In the genomic region with DNA sequence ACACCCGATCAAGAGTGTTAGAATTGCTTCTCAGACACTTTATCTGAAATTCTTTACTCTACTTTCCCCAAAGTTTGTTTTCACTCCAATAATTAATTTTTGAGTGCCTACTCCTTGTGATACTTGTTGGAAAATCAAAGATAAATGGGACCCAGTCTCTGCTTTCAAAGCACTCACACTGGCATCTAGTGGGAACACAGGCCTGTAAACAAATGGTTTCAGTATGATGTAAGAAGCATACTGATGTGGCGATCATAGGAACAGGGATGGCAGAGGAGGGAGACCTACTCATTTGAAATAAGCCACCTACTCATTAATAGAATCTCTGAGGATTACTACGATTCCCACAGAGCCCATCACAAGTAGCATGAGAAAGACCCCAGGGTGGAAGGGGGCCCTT, we compare ENCODE assay signal across 25 cellular contexts.
DNase-seq lines count a peak whose midpoint lies in the region; ATAC-seq lines count a peak whose summit lies in the region.
"Had no signal": no experiment of that assay in that cellular context is flagged by ENCODE, and none has a peak within 500 bp of the region (broad histone marks: within the 10 kb centered on the region; RNA-seq: fewer than 3 reads in every experiment).

No MANE protein-coding gene starts in this region.

- no peak overlapping the region for H3K18ac ChIP-seq in mesendoderm (ENCODE audit: low read length)

- no peak for ATAC-seq in GM19397 (IDR thresholded peaks at IDR 0.05; ENCODE audit: unreplicated experiment)
- ATAC-seq: HCT116, Right ventricle myocardium inferior had no signal

- H2AK5ac ChIP-seq in mesendoderm (ENCODE audit: low read length): no peak overlapping the region

- no peaks in the 10 kb centered on the region for H3K36me3 ChIP-seq in mesendoderm (ENCODE audit: control insufficient read depth, insufficient read depth, low read length)
- H3K36me3 ChIP-seq: SJSA1 had no signal

- no peaks in the 10 kb centered on the region for H3K27me3 ChIP-seq in mesendoderm (ENCODE audit: insufficient read depth, low read length, poor library complexity)

- H3K23ac ChIP-seq in mesendoderm (ENCODE audit: low read length): no peak overlapping the region

- H4K5ac ChIP-seq in mesendoderm (ENCODE audit: low read length): no peak overlapping the region

- H3K27ac ChIP-seq in mesendoderm (ENCODE audit: low read depth, low read length): no peak overlapping the region
- H3K27ac ChIP-seq: C4-2B, KMS-11, SJSA1 had no signal

- H3K9ac ChIP-seq in mesendoderm (ENCODE audit: low read length): no peak overlapping the region
- H3K9ac ChIP-seq: KMS-11 had no signal

- H3K79me2 ChIP-seq in mesendoderm (ENCODE audit: control insufficient read depth, insufficient read depth, low read length): no peaks in the 10 kb centered on the region

- H4K8ac ChIP-seq in mesendoderm (ENCODE audit: low read depth, low read length): no peak overlapping the region

- DNase-seq in EL (peak; percentile 0), amniotic epithelial cell (ENCODE audit: low read depth) (peak; percentile 2), fibroblast of peridontal ligament (ENCODE audit: extremely low read depth) (peak; percentile 25), mesendoderm (peak; percentile 23), C1 segment of cervical spinal cord (lab: John Stamatoyannopoulos, UW) (no peak), NCI-H524 treated with DMSO at 0.1 percent for 48 hours (lab: John Stamatoyannopoulos, UW) (no peak), NCI-H1092 treated with DMSO at 0.1 percent for 48 hours (lab: John Stamatoyannopoulos, UW) (no peak)
- DNase-seq: 8988T; Calu3; CD8-positive, alpha-beta memory T cell; DMS53; GF-D8; IMR-90; NCI-H1105; NCI-H2081; NCI-H2171; NCI-H345; NCI-H524; NCI-H82 had no signal

- H3K56ac ChIP-seq in mesendoderm (ENCODE audit: low read length): no peak overlapping the region

- H3K4ac ChIP-seq in mesendoderm (ENCODE audit: low read depth, low read length): no peak overlapping the region

- H2BK120ac ChIP-seq in mesendoderm (ENCODE audit: low read depth, low read length): no peak overlapping the region

- no peak overlapping the region for H3K4me3 ChIP-seq in mesendoderm (ENCODE audit: low read length)
- H3K4me3 ChIP-seq: SJSA1 had no signal

- no peak overlapping the region for H3K4me2 ChIP-seq in mesendoderm (ENCODE audit: low read length)
- H3K4me2 ChIP-seq: KMS-11 had no signal

- no peak overlapping the region for H2BK5ac ChIP-seq in mesendoderm (ENCODE audit: low read length)

- no peak overlapping the region for H2BK15ac ChIP-seq in mesendoderm (replicated peaks; ENCODE audit: low read depth)

- no peaks in the 10 kb centered on the region for H3K4me1 ChIP-seq in mesendoderm (ENCODE audit: control insufficient read depth, low read depth, low read length)
- H3K4me1 ChIP-seq: SJSA1 had no signal

- no peaks in the 10 kb centered on the region for H3K79me1 ChIP-seq in mesendoderm (ENCODE audit: low read length)

- no CpG with 5 or more reads among the region's 3 CpGs for WGBS in mesendoderm (ENCODE audit: extremely low coverage, insufficient coverage, low lambda C conversion rate)

Comparison
In these comparisons a context has a peak if more than half of its experiments do, and no peak if none do; other contexts are left out.
1. DNase-seq: peak in EL (single experiment), amniotic epithelial cell (single experiment), fibroblast of peridontal ligament (single experiment) and mesendoderm (single experiment); none in C1 segment of cervical spinal cord (0 of 14), NCI-H524 treated with DMSO at 0.1 percent for 48 hours (single experiment) and NCI-H1092 treated with DMSO at 0.1 percent for 48 hours (single experiment).